Comparison of ENCODE assay signal across 1 cellular context in genomic region chr15:98720577-98720976, GRCh38.
TF ChIP-seq lines count a peak whose summit lies in the region.

No MANE protein-coding gene starts in this region.

TF ChIP-seq in A549, 52 proteins besides CTCF, POLR2A, EP300 and RAD21 (continued from another document):
- TF ChIP-seq ELK1 (IDR thresholded peaks at IDR 0.05; ENCODE audit: low read depth, low read length) (no peak), MAZ (IDR thresholded peaks at IDR 0.05; ENCODE audit: borderline replicate concordance, low read depth, low read length) (no peak), CEBPB (IDR thresholded peaks at IDR 0.05) (no peak), REST (IDR thresholded peaks at IDR 0.05) (no peak), BCL3 (IDR thresholded peaks at IDR 0.05) (no peak), PHF8 (IDR thresholded peaks at IDR 0.05; ENCODE audit: borderline replicate concordance, low read depth) (no peak), HOXB5 (CRISPR knock-in tag; IDR thresholded peaks at IDR 0.05) (no peak), CBX8 (IDR thresholded peaks at IDR 0.05) (no peak), MAFK (IDR thresholded peaks at IDR 0.05; ENCODE audit: partially characterized antibody) (no peak), SREBF2 (IDR thresholded peaks at IDR 0.05) (no peak)
